Comparison of ENCODE assay signal across 20 cellular contexts in genomic region chr2:234388591-234388990, GRCh38.
DNase-seq lines count a peak whose midpoint lies in the region; ATAC-seq and TF ChIP-seq lines count a peak whose summit lies in the region.
"Had no signal": no experiment of that assay in that cellular context is flagged by ENCODE, and none has a peak within 500 bp of the region (broad histone marks: within the 10 kb centered on the region; RNA-seq: fewer than 3 reads in every experiment).

No MANE protein-coding gene starts in this region.

- H3K9me3 ChIP-seq in SK-N-MC (ENCODE audit: low read depth, low read length), result no peaks in the 10 kb centered on the region
- no peaks in the 10 kb centered on the region for H3K9me3 ChIP-seq in lower lobe of right lung
- no peaks in the 10 kb centered on the region for H3K9me3 ChIP-seq in MG63
- no peaks in the 10 kb centered on the region for H3K9me3 ChIP-seq in adrenal gland (replicated peaks in 1 of 3)

- H3K4me3 Mint-ChIP-seq in natural killer cell treated with Interleukin-12 subunit alpha and Interleukin-12 subunit beta and Interleukin-15 and Interleukin-18, amount 100 ng/mL, for 72 hours, result no peak overlapping the region
- no peak overlapping the region for H3K4me3 Mint-ChIP-seq in natural killer cell
- H3K4me3 Mint-ChIP-seq: CD8-positive, alpha-beta T cell had no signal

- peak overlapping the region; percentile 6 to 20 for H3K27ac Mint-ChIP-seq in natural killer cell treated with Interleukin-12 subunit alpha and Interleukin-12 subunit beta and Interleukin-15 and Interleukin-18, amount 100 ng/mL, for 72 hours
- H3K27ac Mint-ChIP-seq in natural killer cell, result no peak overlapping the region

- intact Hi-C loops in natural killer cell (cut with micrococcal nuclease), result no loop called here
- intact Hi-C loops in lower lobe of right lung (cut with DNase I), result no loop called here
- intact Hi-C loops in adrenal gland (cut with DNase I), result no loop called here

- ATAC-seq in natural killer cell treated with Interleukin-12 subunit alpha and Interleukin-12 subunit beta and Interleukin-15 and Interleukin-18, amount 100 ng/mL, for 72 hours, result no peak
- ATAC-seq in natural killer cell (no peak), lower lobe of right lung (no peak), HG02571 (IDR thresholded peaks at IDR 0.05; ENCODE audit: unreplicated experiment) (no peak)
- ATAC-seq: CD8-positive, alpha-beta T cell; PC-3 had no signal

- no peak overlapping the region for H3K27ac ChIP-seq in SK-N-MC
- no peak overlapping the region for H3K27ac ChIP-seq in lower lobe of right lung
- no peak overlapping the region for H3K27ac ChIP-seq in adrenal gland
- H3K27ac ChIP-seq: RWPE1 had no signal

- TF ChIP-seq CTCF in natural killer cell (IDR thresholded peaks at IDR 0.05) (no peak), fibroblast of mammary gland (conservative IDR thresholded peaks at IDR 0.05; ENCODE audit: control insufficient read depth, insufficient read depth, low read depth, low read length) (no peak), lower lobe of right lung (IDR thresholded peaks at IDR 0.05) (no peak), adrenal gland (IDR thresholded peaks at IDR 0.05) (no peak)

- DNase-seq in natural killer cell treated with Interleukin-12 subunit alpha and Interleukin-12 subunit beta and Interleukin-15 and Interleukin-18, amount 100 ng/mL, for 72 hours (ENCODE audit: low spot score), result no peak
- no peak for DNase-seq in natural killer cell
- DNase-seq in SK-N-MC (ENCODE audit: low read depth, low spot score), result peak; percentile 18
- DNase-seq in fibroblast of mammary gland (ENCODE audit: low read depth), result peak; percentile 5
- no peak for DNase-seq in lower lobe of right lung
- DNase-seq in MG63, result no peak
- DNase-seq in adrenal gland, result no peak
- DNase-seq: 8988T; Calu3; CD8-positive, alpha-beta T cell; KBM-7; NCI-H1092 treated with DMSO at 0.1 percent for 48 hours; NCI-H1694; NCI-H2081 treated with DMSO at 0.1 percent for 48 hours; NCI-H510A; NCI-H82; PC-3; SIG-M5 had no signal

- H3K27me3 ChIP-seq in lower lobe of right lung (ENCODE audit: low read depth) (no peaks in the 10 kb centered on the region), MG63 (no peaks in the 10 kb centered on the region), adrenal gland (no peaks in the 10 kb centered on the region)

- H3K4me3 ChIP-seq in SK-N-MC, result no peak overlapping the region
- H3K4me3 ChIP-seq in fibroblast of mammary gland (ENCODE audit: control insufficient read depth, low read depth, low read length), result no peak overlapping the region
- no peak overlapping the region for H3K4me3 ChIP-seq in lower lobe of right lung
- no peak overlapping the region for H3K4me3 ChIP-seq in MG63
- H3K4me3 ChIP-seq in adrenal gland, result no peak overlapping the region

- H3K36me3 ChIP-seq in SK-N-MC (ENCODE audit: insufficient read depth, low read length) (no peaks in the 10 kb centered on the region), lower lobe of right lung (no peaks in the 10 kb centered on the region), MG63 (no peaks in the 10 kb centered on the region), adrenal gland (replicated peaks in 1 of 2) (no peaks in the 10 kb centered on the region)

- H3K9ac ChIP-seq in SK-N-MC (ENCODE audit: insufficient read length), result no peak overlapping the region

- H3K36me3 Mint-ChIP-seq in natural killer cell treated with Interleukin-12 subunit alpha and Interleukin-12 subunit beta and Interleukin-15 and Interleukin-18, amount 100 ng/mL, for 72 hours, result no peaks in the 10 kb centered on the region
- H3K36me3 Mint-ChIP-seq in natural killer cell, result no peaks in the 10 kb centered on the region

- WGBS in adrenal gland, 4 donors, result 72 to 76% (median 74%) methylated on average over 5 of the region's 5 CpGs

- no peak for TF ChIP-seq POLR2A in adrenal gland (IDR thresholded peaks at IDR 0.05)

- no peaks in the 10 kb centered on the region for H3K4me1 ChIP-seq in lower lobe of right lung
- no peaks in the 10 kb centered on the region for H3K4me1 ChIP-seq in adrenal gland (replicated peaks in 1 of 2)

- peaks cover 28 to 33% of the 10 kb centered on the region in 2 donors for H3K4me1 Mint-ChIP-seq in natural killer cell treated with Interleukin-12 subunit alpha and Interleukin-12 subunit beta and Interleukin-15 and Interleukin-18, amount 100 ng/mL, for 72 hours (ENCODE audit: low read depth in 2 of 2)
- H3K4me1 Mint-ChIP-seq in natural killer cell, result peaks cover 27 to 47% of the 10 kb centered on the region in 2 donors

- H3K9me3 Mint-ChIP-seq in natural killer cell treated with Interleukin-12 subunit alpha and Interleukin-12 subunit beta and Interleukin-15 and Interleukin-18, amount 100 ng/mL, for 72 hours, result no peaks in the 10 kb centered on the region
- H3K9me3 Mint-ChIP-seq in natural killer cell, result no peaks in the 10 kb centered on the region
- H3K9me3 Mint-ChIP-seq: CD8-positive, alpha-beta T cell had no signal

- H3K27me3 Mint-ChIP-seq in natural killer cell treated with Interleukin-12 subunit alpha and Interleukin-12 subunit beta and Interleukin-15 and Interleukin-18, amount 100 ng/mL, for 72 hours, result no peaks in the 10 kb centered on the region
- no peaks in the 10 kb centered on the region for H3K27me3 Mint-ChIP-seq in natural killer cell (ENCODE audit: low read depth in 2 of 2)

Comparison
In these comparisons a context has a peak if more than half of its experiments do, and no peak if none do; other contexts are left out.
1. H3K27ac Mint-ChIP-seq: peak in natural killer cell treated with Interleukin-12 subunit alpha and Interleukin-12 subunit beta and Interleukin-15 and Interleukin-18, amount 100 ng/mL, for 72 hours (2 of 2); none in natural killer cell (0 of 2).
2. DNase-seq: peak in SK-N-MC (single experiment) and fibroblast of mammary gland (single experiment); none in natural killer cell treated with Interleukin-12 subunit alpha and Interleukin-12 subunit beta and Interleukin-15 and Interleukin-18, amount 100 ng/mL, for 72 hours (single experiment), natural killer cell (single experiment), lower lobe of right lung (single experiment), MG63 (single experiment) and adrenal gland (0 of 7).